Comparison of ENCODE assay signal across 1 cellular context in the genomic region with DNA sequence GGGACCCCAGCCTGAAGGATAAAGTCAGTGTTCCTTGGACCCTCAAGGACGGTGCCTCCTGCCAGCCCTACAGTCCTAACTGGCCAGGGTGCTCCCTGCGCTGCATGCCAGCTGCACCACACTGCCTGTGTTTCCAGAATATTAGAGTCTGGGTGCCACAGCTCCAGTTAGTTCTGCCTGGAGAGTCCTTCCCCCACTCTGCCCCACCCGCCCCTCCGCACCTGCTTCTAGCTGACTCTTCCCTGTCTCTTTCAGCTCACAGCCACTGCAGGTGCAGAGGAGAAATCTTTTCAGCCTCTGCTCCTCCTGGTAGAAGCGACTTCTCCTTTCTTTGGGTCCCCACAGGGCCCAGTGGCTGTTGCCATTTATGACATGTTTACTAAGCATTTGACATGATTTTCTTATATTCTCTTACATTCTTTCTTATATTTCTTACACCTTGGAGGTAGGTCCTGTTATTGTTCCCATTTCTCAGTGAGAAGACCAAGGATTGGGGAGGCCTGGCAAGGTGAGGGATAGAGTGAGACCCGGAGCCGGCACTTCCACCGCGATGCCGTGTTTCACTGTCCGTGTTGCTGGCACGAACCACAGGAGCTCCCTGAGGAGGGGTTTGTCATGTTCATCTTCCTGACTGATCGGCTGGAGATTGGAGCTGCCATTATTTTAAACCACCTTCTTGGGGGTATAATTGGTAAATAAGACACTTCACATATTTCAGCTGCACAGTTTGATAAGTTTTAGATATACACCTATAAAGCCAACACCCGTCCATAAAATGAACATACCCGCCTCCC.
TF ChIP-seq lines count a peak whose summit lies in the region.

No MANE protein-coding gene starts in this region.

TF ChIP-seq in GM12878, 131 proteins besides CTCF, POLR2A, EP300 and RAD21:
- 0 out of 2 replicates have a peak, but pooled peaks have one; percentile 10 for TF ChIP-seq SPI1 (IDR thresholded peaks at IDR 0.05; ENCODE audit: borderline replicate concordance, insufficient read depth, low read depth, low read length)
- no peak for TF ChIP-seq CBX5 (IDR thresholded peaks at IDR 0.05; ENCODE audit: low read depth)
TF ChIP-seq in GM12878: peak in this region for 1.
